ENCODE assay signal across 1 cellular context in the genomic region with DNA sequence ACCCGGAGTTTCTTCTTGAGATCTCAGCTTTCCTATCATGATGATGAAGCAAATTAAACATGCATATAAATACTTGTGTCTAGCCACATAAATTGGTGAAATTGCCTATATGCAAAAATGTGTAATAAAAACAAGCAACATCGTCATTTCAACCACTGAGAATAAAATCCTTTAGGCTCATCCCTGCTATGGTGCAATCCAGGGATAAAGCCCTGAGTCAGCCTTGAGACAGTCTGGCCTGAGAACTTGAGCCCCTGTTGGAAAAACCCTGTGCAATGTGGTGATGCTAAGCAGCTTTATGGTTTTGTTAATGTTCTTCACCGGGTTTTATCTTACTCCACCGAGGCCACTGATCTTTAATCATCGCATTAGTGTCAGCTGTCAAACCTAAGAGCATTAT.
TF ChIP-seq lines count a peak whose summit lies in the region.

No MANE protein-coding gene starts in this region.

TF ChIP-seq in SK-N-SH, 30 proteins besides CTCF, POLR2A, EP300 and RAD21 (continued from another document):
- TF ChIP-seq, protein P1, sequence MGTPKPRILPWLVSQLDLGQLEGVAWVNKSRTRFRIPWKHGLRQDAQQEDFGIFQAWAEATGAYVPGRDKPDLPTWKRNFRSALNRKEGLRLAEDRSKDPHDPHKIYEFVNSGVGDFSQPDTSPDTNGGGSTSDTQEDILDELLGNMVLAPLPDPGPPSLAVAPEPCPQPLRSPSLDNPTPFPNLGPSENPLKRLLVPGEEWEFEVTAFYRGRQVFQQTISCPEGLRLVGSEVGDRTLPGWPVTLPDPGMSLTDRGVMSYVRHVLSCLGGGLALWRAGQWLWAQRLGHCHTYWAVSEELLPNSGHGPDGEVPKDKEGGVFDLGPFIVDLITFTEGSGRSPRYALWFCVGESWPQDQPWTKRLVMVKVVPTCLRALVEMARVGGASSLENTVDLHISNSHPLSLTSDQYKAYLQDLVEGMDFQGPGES (IDR thresholded peaks at IDR 0.05; ENCODE audit: low read depth, low read length) = no peak
